Comparison of ENCODE assay signal across 15 cellular contexts in genomic region chr9:19373527-19373926, GRCh38. TPM values are rescaled to one million over a fixed set of nuclear protein-coding genes. Genes with fewer than 3 reads are reported as not detected.
DNase-seq lines count a peak whose midpoint lies in the region; ATAC-seq and TF ChIP-seq lines count a peak whose summit lies in the region.
"Had no signal": no experiment of that assay in that cellular context is flagged by ENCODE, and none has a peak within 500 bp of the region (broad histone marks: within the 10 kb centered on the region; RNA-seq: fewer than 3 reads in every experiment).

No MANE protein-coding gene starts in this region.

- no peak for TF ChIP-seq CTCF in natural killer cell (IDR thresholded peaks at IDR 0.05)

- no peak overlapping the region for H2AFZ ChIP-seq in trophoblast cell (ENCODE audit: insufficient read depth, low read length, poor library complexity)

- H4K91ac ChIP-seq in trophoblast cell (ENCODE audit: low read depth, low read length), result no peak overlapping the region

- no peak overlapping the region for H3K18ac ChIP-seq in trophoblast cell (ENCODE audit: low read length)

- no peak overlapping the region for H3K14ac ChIP-seq in trophoblast cell (ENCODE audit: low read length)

- H3K4me1 Mint-ChIP-seq in activated naive CD4-positive, alpha-beta T cell treated with anti-CD3 and anti-CD28 coated beads, Interleukin-2, amount 50 U/mL, for 24 hours, result peaks cover 24% of the 10 kb centered on the region
- H3K4me1 Mint-ChIP-seq in activated naive CD8-positive, alpha-beta T cell (ENCODE audit: low read depth), result peaks cover 27% of the 10 kb centered on the region
- H3K4me1 Mint-ChIP-seq in natural killer cell, result peaks cover 7 to 21% of the 10 kb centered on the region in 2 donors

- no peak overlapping the region for H2AK5ac ChIP-seq in trophoblast cell (ENCODE audit: low read length)

- no peaks in the 10 kb centered on the region for H3K9me3 Mint-ChIP-seq in activated naive CD4-positive, alpha-beta T cell treated with anti-CD3 and anti-CD28 coated beads, Interleukin-2, amount 50 U/mL, for 24 hours
- H3K9me3 Mint-ChIP-seq in activated naive CD8-positive, alpha-beta T cell (ENCODE audit: low read depth), result no peaks in the 10 kb centered on the region
- no peaks in the 10 kb centered on the region for H3K9me3 Mint-ChIP-seq in natural killer cell

- no peak for ATAC-seq in natural killer cell
- ATAC-seq: activated CD8-positive, alpha-beta memory T cell treated with anti-CD3 and anti-CD28 coated beads, Interleukin-2, amount 10 ng/mL, durations not matched to agents 7 days and 5 days; esophagus mucosa; left lobe of liver; psoas muscle had no signal

- intact Hi-C loops in natural killer cell (cut with micrococcal nuclease), result no loop called here

- H3K36me3 ChIP-seq in HUES48 (ENCODE audit: control insufficient read depth, insufficient read depth, low read length), result peaks cover 88% of the 10 kb centered on the region
- H3K36me3 ChIP-seq in trophoblast cell (ENCODE audit: control insufficient read depth in 1 of 2, insufficient read depth in 2 of 2, low read length in 2 of 2), result peaks cover 18 to 28% of the 10 kb centered on the region in 2 experiments

- H3K9ac ChIP-seq in HUES48 (ENCODE audit: low read depth, low read length), result no peak overlapping the region
- H3K9ac ChIP-seq in trophoblast cell (ENCODE audit: low read length), result no peak overlapping the region

- no peak for DNase-seq in activated naive CD4-positive, alpha-beta T cell (lab: John Stamatoyannopoulos, UW)
- DNase-seq in natural killer cell, result no peak
- no peak for DNase-seq in trophoblast cell
- no peak for DNase-seq in NOMO-1 (lab: John Stamatoyannopoulos, UW; ENCODE audit: unreplicated experiment in 2 of 2)
- DNase-seq in effector CD8-positive, alpha-beta T cell (lab: John Stamatoyannopoulos, UW), result no peak
- DNase-seq: activated CD8-positive, alpha-beta memory T cell treated with anti-CD3 and anti-CD28 coated beads, Interleukin-2, amount 10 ng/mL, durations not matched to agents 7 days and 5 days; DMS53; psoas muscle; stimulated activated CD4-positive, alpha-beta T cell treated with anti-CD3 and anti-CD28 coated beads, Interleukin-15, amount 100 ng/mL, for 24 hours had no signal

- no peaks in the 10 kb centered on the region for H3K79me1 ChIP-seq in trophoblast cell (ENCODE audit: low read length)

- H3K4me1 ChIP-seq in HUES48 (ENCODE audit: control insufficient read depth, insufficient read depth, low read length), result no peaks in the 10 kb centered on the region
- peaks cover 0 to under 1% of the 10 kb centered on the region in 2 experiments for H3K4me1 ChIP-seq in trophoblast cell (ENCODE audit: control insufficient read depth in 1 of 2, insufficient read depth in 2 of 2, low read length in 2 of 2)

- H3K27ac Mint-ChIP-seq in activated naive CD4-positive, alpha-beta T cell treated with anti-CD3 and anti-CD28 coated beads, Interleukin-2, amount 50 U/mL, for 24 hours, result peak overlapping the region; percentile 81
- H3K27ac Mint-ChIP-seq in activated naive CD8-positive, alpha-beta T cell, result peak overlapping the region; percentile 34
- peak overlapping the region; percentile 44 to 71 for H3K27ac Mint-ChIP-seq in natural killer cell
- H3K27ac Mint-ChIP-seq: activated CD8-positive, alpha-beta memory T cell treated with anti-CD3 and anti-CD28 coated beads, Interleukin-2, amount 10 ng/mL, durations not matched to agents 7 days and 5 days had no signal

- no peak overlapping the region for H3K4me2 ChIP-seq in trophoblast cell (ENCODE audit: low read length)

- no peaks in the 10 kb centered on the region for H3K27me3 Mint-ChIP-seq in activated naive CD4-positive, alpha-beta T cell treated with anti-CD3 and anti-CD28 coated beads, Interleukin-2, amount 50 U/mL, for 24 hours
- no peaks in the 10 kb centered on the region for H3K27me3 Mint-ChIP-seq in activated naive CD8-positive, alpha-beta T cell
- H3K27me3 Mint-ChIP-seq in natural killer cell (ENCODE audit: low read depth in 2 of 2), result no peaks in the 10 kb centered on the region
- H3K27me3 Mint-ChIP-seq: activated CD8-positive, alpha-beta memory T cell treated with anti-CD3 and anti-CD28 coated beads, Interleukin-2, amount 10 ng/mL, durations not matched to agents 7 days and 5 days had no signal

- peaks cover 31% of the 10 kb centered on the region for H3K36me3 Mint-ChIP-seq in activated naive CD4-positive, alpha-beta T cell treated with anti-CD3 and anti-CD28 coated beads, Interleukin-2, amount 50 U/mL, for 24 hours
- peaks cover 29% of the 10 kb centered on the region for H3K36me3 Mint-ChIP-seq in activated naive CD8-positive, alpha-beta T cell
- peaks cover 31% of the 10 kb centered on the region for H3K36me3 Mint-ChIP-seq in natural killer cell

- no peak overlapping the region for H2BK12ac ChIP-seq in trophoblast cell (ENCODE audit: low read length)

- H2BK120ac ChIP-seq in trophoblast cell (ENCODE audit: insufficient read depth, low read length, poor library complexity), result no peak overlapping the region

- H3K4ac ChIP-seq in trophoblast cell (ENCODE audit: low read depth, low read length), result no peak overlapping the region

- H3K9me3 ChIP-seq in HUES48 (ENCODE audit: control insufficient read depth, insufficient read depth, low read length), result no peaks in the 10 kb centered on the region
- no peaks in the 10 kb centered on the region for H3K9me3 ChIP-seq in trophoblast cell (ENCODE audit: insufficient read depth, low read depth, low read length)
- H3K9me3 ChIP-seq: psoas muscle, SJSA1 had no signal

- H4K8ac ChIP-seq in trophoblast cell (ENCODE audit: low read depth, low read length), result no peak overlapping the region

- H3K27me3 ChIP-seq in HUES48 (ENCODE audit: control insufficient read depth, insufficient read depth, low read length) (no peaks in the 10 kb centered on the region), trophoblast cell (ENCODE audit: insufficient read depth, low read length) (no peaks in the 10 kb centered on the region)
- H3K27me3 ChIP-seq: SJSA1 had no signal

- no peak overlapping the region for H3K4me3 Mint-ChIP-seq in activated naive CD4-positive, alpha-beta T cell treated with anti-CD3 and anti-CD28 coated beads, Interleukin-2, amount 50 U/mL, for 24 hours
- H3K4me3 Mint-ChIP-seq in activated naive CD8-positive, alpha-beta T cell, result peak overlapping the region; percentile 23
- H3K4me3 Mint-ChIP-seq in natural killer cell, result no peak overlapping the region
- H3K4me3 Mint-ChIP-seq: activated CD8-positive, alpha-beta memory T cell treated with anti-CD3 and anti-CD28 coated beads, Interleukin-2, amount 10 ng/mL, durations not matched to agents 7 days and 5 days had no signal

- no peak overlapping the region for H4K12ac ChIP-seq in trophoblast cell (ENCODE audit: low read depth, low read length)

- H2BK5ac ChIP-seq in trophoblast cell (ENCODE audit: low read depth, low read length, poor library complexity), result no peak overlapping the region

- H3K79me2 ChIP-seq in trophoblast cell (ENCODE audit: control insufficient read depth, insufficient read depth, low read length, poor library complexity), result no peaks in the 10 kb centered on the region

- H3K4me3 ChIP-seq in HUES48 (ENCODE audit: low read depth, low read length) (no peak overlapping the region), trophoblast cell (ENCODE audit: low read depth, low read length) (no peak overlapping the region)
- H3K4me3 ChIP-seq: psoas muscle, SJSA1 had no signal

- H3K27ac ChIP-seq in HUES48 (ENCODE audit: low read depth, low read length) (peak overlapping the region; percentile 21), trophoblast cell (ENCODE audit: low read depth, low read length) (no peak overlapping the region)
- H3K27ac ChIP-seq: psoas muscle, SJSA1 had no signal

- no peak overlapping the region for H3K23ac ChIP-seq in trophoblast cell (ENCODE audit: low read length)

RNA-seq across cellular contexts. Expression of gene RPS6, which starts 6.5 kb away (rescaled TPM):
- 1,000 to 10,000 TPM; 1,207 to 1,412 (median 1,371) TPM for total RNA-seq in natural killer cell
- polyA plus RNA-seq in trophoblast cell (2013), result 1,694 and 1,740 TPM in 2 replicates

RNA-seq across cellular contexts. Expression of gene ACER2, which starts 35.3 kb away (rescaled TPM):
- total RNA-seq in natural killer cell, result 1 to 10 TPM in 2 of 3 donors, under 1 TPM in 1; 0.61 to 1.3 (median 1.2) TPM
- polyA plus RNA-seq in trophoblast cell (2013), result 14.6 and 15.6 TPM in 2 replicates
